ENCODE assay signal across 1 cellular context in genomic region chr11:45722144-45722543, GRCh38.
TF ChIP-seq lines count a peak whose summit lies in the region.

No MANE protein-coding gene starts in this region.

TF ChIP-seq in H1, 55 proteins besides CTCF, POLR2A, EP300 and RAD21:
- TF ChIP-seq SP1 (IDR thresholded peaks at IDR 0.05; ENCODE audit: low read depth, low read length) (peak; percentile 94), CREB1 (IDR thresholded peaks at IDR 0.05) (peak; percentile 26; the same call in 1 of the 2 replicates), SP2 (IDR thresholded peaks at IDR 0.05; ENCODE audit: low read length) (peak; percentile 53), FOSL1 (IDR thresholded peaks at IDR 0.05; ENCODE audit: insufficient read depth, low read depth, low read length) (no peak), JUN (IDR thresholded peaks at IDR 0.05; ENCODE audit: low read depth, low read length) (no peak), CHD2 (IDR thresholded peaks at IDR 0.05; ENCODE audit: low read length) (peak; percentile 87), KDM4A (IDR thresholded peaks at IDR 0.05; ENCODE audit: low read depth, low read length, severe bottlenecking) (no peak)
TF ChIP-seq in H1: peak in this region for 4.
